ENCODE assay signal across 12 cellular contexts in genomic region chr4:7159923-7160322, GRCh38. TPM values are rescaled to one million over a fixed set of nuclear protein-coding genes. Genes with fewer than 3 reads are reported as not detected.
"Had no signal": no experiment of that assay in that cellular context is flagged by ENCODE, and none has a peak within 500 bp of the region (broad histone marks: within the 10 kb centered on the region; RNA-seq: fewer than 3 reads in every experiment).

No MANE protein-coding gene starts in this region.

- H3K27ac Mint-ChIP-seq: activated naive CD4-positive, alpha-beta T cell treated with anti-CD3 and anti-CD28 coated beads, Interleukin-2, amount 50 U/mL, for 24 hours; activated T-helper 2 cell treated with anti-CD3 and anti-CD28 coated beads, Interferon-gamma antibody, Interleukin-2, Interleukin-4, amounts not matched to agents 10 μg/mL and 5 μg/mL and 100 μg/mL, durations not matched to agents 14 hours and 24 hours and 36 hours; mesothelial cell of epicardium had no signal

- H3K4me1 Mint-ChIP-seq: activated naive CD4-positive, alpha-beta T cell treated with anti-CD3 and anti-CD28 coated beads, Interleukin-2, amount 50 U/mL, for 24 hours had no signal

- DNase-seq: activated CD4-positive, alpha-beta T cell treated with anti-CD3 and anti-CD28 coated beads, Interleukin-2, amount 50 U/mL, for 1 hour; activated CD4-positive, CD25-positive, alpha-beta regulatory T cell; activated T-cell treated with anti-CD3 and anti-CD28 coated beads for 4 hours; glutamatergic neuron; stimulated activated CD4-positive, alpha-beta T cell treated with anti-CD3 and anti-CD28 coated beads, Interleukin-12 subunit alpha, Interleukin-12 subunit beta, amount 100 ng/mL, for 4 hours; stimulated activated CD4-positive, alpha-beta T cell treated with anti-CD3 and anti-CD28 coated beads, Interleukin-4, amount 100 ng/mL, for 1 hour; stimulated activated CD8-positive, alpha-beta memory T cell treated with anti-CD3 and anti-CD28 coated beads, Interleukin-4, amount 100 ng/mL, for 48 hours; stimulated activated naive CD8-positive, alpha-beta T cell treated with anti-CD3 and anti-CD28 coated beads, Interleukin-15, Interleukin-2, amounts not matched to agents 100 U/mL and 50 U/mL, for 24 hours had no signal

- H3K36me3 Mint-ChIP-seq: activated naive CD4-positive, alpha-beta T cell treated with anti-CD3 and anti-CD28 coated beads, Interleukin-2, amount 50 U/mL, for 24 hours; mesothelial cell of epicardium had no signal

- H3K4me3 Mint-ChIP-seq: activated naive CD4-positive, alpha-beta T cell treated with anti-CD3 and anti-CD28 coated beads, Interleukin-2, amount 50 U/mL, for 24 hours; mesothelial cell of epicardium had no signal

- H3K9me3 Mint-ChIP-seq: activated naive CD4-positive, alpha-beta T cell treated with anti-CD3 and anti-CD28 coated beads, Interleukin-2, amount 50 U/mL, for 24 hours; activated T-helper 2 cell treated with anti-CD3 and anti-CD28 coated beads, Interferon-gamma antibody, Interleukin-2, Interleukin-4, amounts not matched to agents 10 μg/mL and 5 μg/mL and 100 μg/mL, durations not matched to agents 14 hours and 24 hours and 36 hours; mesothelial cell of epicardium had no signal

RNA-seq across cellular contexts. Expression of gene SORCS2, which starts 32.4 kb away (rescaled TPM):
- total RNA-seq: activated CD8-positive, alpha-beta memory T cell treated with anti-CD3 and anti-CD28 coated beads for 36 hours had no signal
